In genomic region chr15:41775651-41776050, GRCh38 we compare ENCODE assay signal across 2 cellular contexts.
TF ChIP-seq lines count a peak whose summit lies in the region.

No MANE protein-coding gene starts in this region.

TF ChIP-seq in SK-N-SH, 30 proteins besides CTCF, POLR2A, EP300 and RAD21:
- TF ChIP-seq REST (IDR thresholded peaks at IDR 0.05; ENCODE audit: low read depth, low read length) (no peak), GATA2 (CRISPR knock-in tag; IDR thresholded peaks at IDR 0.05) (no peak), RXRA (IDR thresholded peaks at IDR 0.05; ENCODE audit: borderline replicate concordance, low read depth) (no peak), ELF1 (IDR thresholded peaks at IDR 0.05) (no peak), IRF3 (IDR thresholded peaks at IDR 0.05; ENCODE audit: low read depth, low read length) (no peak), CHD2 (IDR thresholded peaks at IDR 0.05; ENCODE audit: low read length, partially characterized antibody) (no peak), SIN3A (IDR thresholded peaks at IDR 0.05; ENCODE audit: borderline replicate concordance, low read depth, low read length) (no peak), TEAD4 (IDR thresholded peaks at IDR 0.05; ENCODE audit: borderline replicate concordance, insufficient read depth) (no peak), FOSL2 (IDR thresholded peaks at IDR 0.05; ENCODE audit: borderline replicate concordance, low read depth) (no peak)

TF ChIP-seq in SK-N-SH treated with all-trans-retinoic acid at 6 μM for 48 hours, 23 proteins besides CTCF, POLR2A, EP300 and RAD21 (continued from another document):
- TF ChIP-seq CSRNP3 (CRISPR knock-in tag; IDR thresholded peaks at IDR 0.05) (no peak), CREB5 (CRISPR knock-in tag; IDR thresholded peaks at IDR 0.05; ENCODE audit: low read depth) (no peak), TSHZ2 (CRISPR knock-in tag; IDR thresholded peaks at IDR 0.05) (no peak), OSR1 (CRISPR knock-in tag; IDR thresholded peaks at IDR 0.05) (no peak), BACH2 (CRISPR knock-in tag; IDR thresholded peaks at IDR 0.05; ENCODE audit: borderline replicate concordance) (no peak)
